ENCODE assay signal across 19 cellular contexts in genomic region chr12:9829990-9830389, GRCh38. TPM values are rescaled to one million over a fixed set of nuclear protein-coding genes. Genes with fewer than 3 reads are reported as not detected.
"Had no signal": no experiment of that assay in that cellular context is flagged by ENCODE, and none has a peak within 500 bp of the region (broad histone marks: within the 10 kb centered on the region; RNA-seq: fewer than 3 reads in every experiment).

No MANE protein-coding gene starts in this region.

- H3K27me3 ChIP-seq: adrenal gland, neutrophil, transverse colon had no signal

- H3K4me3 Mint-ChIP-seq: activated B cell treated with CpG ODN at 0.5 μM for 24 hours; activated CD8-positive, alpha-beta T cell treated with anti-CD3 and anti-CD28 coated beads, Interleukin-2, amount 10 ng/mL, durations not matched to agents 7 days and 5 days; activated naive CD4-positive, alpha-beta T cell treated with anti-CD3 and anti-CD28 coated beads for 36 hours; naive B cell; T-helper 2 cell treated with Interferon-gamma antibody and Interleukin-4, amounts not matched to agents 5 μg/mL and 100 μg/mL, for 36 hours had no signal

- H3K9me3 ChIP-seq: adrenal gland, neutrophil, transverse colon had no signal

- H3K27ac Mint-ChIP-seq: activated B cell treated with CpG ODN at 0.5 μM for 24 hours; activated CD8-positive, alpha-beta T cell treated with anti-CD3 and anti-CD28 coated beads, Interleukin-2, amount 10 ng/mL, durations not matched to agents 7 days and 5 days; activated naive CD4-positive, alpha-beta T cell treated with anti-CD3 and anti-CD28 coated beads for 36 hours; T-helper 2 cell treated with Interferon-gamma antibody and Interleukin-4, amounts not matched to agents 5 μg/mL and 100 μg/mL, for 36 hours had no signal

- H3K27ac ChIP-seq: adrenal gland, neutrophil, transverse colon had no signal

- H3K4me1 ChIP-seq: adrenal gland, transverse colon had no signal

- H3K9me3 Mint-ChIP-seq: activated naive CD4-positive, alpha-beta T cell treated with anti-CD3 and anti-CD28 coated beads for 36 hours; T-helper 2 cell treated with Interferon-gamma antibody and Interleukin-4, amounts not matched to agents 5 μg/mL and 100 μg/mL, for 36 hours had no signal

- H3K4me1 Mint-ChIP-seq: activated B cell treated with CpG ODN at 0.5 μM for 24 hours, naive B cell had no signal

- H3K36me3 ChIP-seq: adrenal gland, neutrophil, transverse colon had no signal

- ATAC-seq: activated CD8-positive, alpha-beta T cell treated with anti-CD3 and anti-CD28 coated beads, Interleukin-2, amount 10 ng/mL, durations not matched to agents 7 days and 5 days; esophagus mucosa; left lobe of liver had no signal

- DNase-seq: activated B cell treated with CpG ODN at 0.5 μM for 24 hours; activated CD4-positive, alpha-beta T cell treated with anti-CD3 and anti-CD28 coated beads for 48 hours; activated CD8-positive, alpha-beta memory T cell treated with anti-CD3 and anti-CD28 coated beads, Interleukin-2, amount 50 U/mL, for 4 hours; activated CD8-positive, alpha-beta T cell treated with anti-CD3 and anti-CD28 coated beads, Interleukin-2, amount 10 ng/mL, durations not matched to agents 7 days and 5 days; activated naive CD4-positive, alpha-beta T cell treated with anti-CD3 and anti-CD28 coated beads for 36 hours; adrenal gland; islet precursor cell; midbrain; naive B cell; stimulated activated CD4-positive, alpha-beta T cell treated with anti-CD3 and anti-CD28 coated beads, Interleukin-15, amount 100 ng/mL, for 24 hours; stimulated activated CD4-positive, alpha-beta T cell treated with anti-CD3 and anti-CD28 coated beads, Interleukin-4, amount 100 ng/mL, for 1 hour; stimulated activated naive CD4-positive, alpha-beta T cell; transverse colon had no signal

- H3K4me3 ChIP-seq: adrenal gland, transverse colon had no signal

- H3K27me3 Mint-ChIP-seq: naive B cell had no signal

- H3K36me3 Mint-ChIP-seq: naive B cell had no signal

RNA-seq across cellular contexts. Expression of gene KLRF1, which starts 2.7 kb away (rescaled TPM):
- total RNA-seq: activated naive CD4-positive, alpha-beta T cell treated with anti-CD3 and anti-CD28 coated beads for 36 hours; left lobe of liver; skeletal muscle tissue; transverse colon had no signal

RNA-seq across cellular contexts. Expression of gene KLRF2, which starts 51.3 kb away (rescaled TPM):
- total RNA-seq: activated B cell treated with CpG ODN at 0.5 μM for 24 hours; activated naive CD4-positive, alpha-beta T cell treated with anti-CD3 and anti-CD28 coated beads for 36 hours; adrenal gland; esophagus mucosa; left lobe of liver; lung microvascular endothelial cell; skeletal muscle tissue; transverse colon had no signal
- polyA plus RNA-seq: adrenal gland had no signal
